In genomic region chr11:47185305-47186075, GRCh38 we compare ENCODE assay signal across 8 cellular contexts. TPM values are rescaled to one million over a fixed set of nuclear protein-coding genes. Genes with fewer than 3 reads are reported as not detected.
A peak's percentile ranks its signal among the peaks of the same experiment; 100 is the strongest.
DNase-seq lines count a peak whose midpoint lies in the region; ATAC-seq and TF ChIP-seq lines count a peak whose summit lies in the region.

No MANE protein-coding gene starts in this region.

- ATAC-seq in HG02759 (IDR thresholded peaks at IDR 0.05; ENCODE audit: unreplicated experiment): peak; percentile 22
- ATAC-seq in HG03095 (IDR thresholded peaks at IDR 0.05; ENCODE audit: unreplicated experiment): no peak
- ATAC-seq in GM21447 (IDR thresholded peaks at IDR 0.05; ENCODE audit: unreplicated experiment): no peak

- H3K36me3 ChIP-seq in BLaER1 treated with 17β-estradiol and CSF1 and Interleukin-3, amounts not matched to agents 10 nM and 100 nM: peaks cover 0 to 18% (median 7%) of the 10 kb centered on the region in 11 experiments; a peak in 11 of 22 replicates
- no peaks in the 10 kb centered on the region for H3K36me3 ChIP-seq in neural cell (ENCODE audit: insufficient read depth, low read length)

- H3K79me2 ChIP-seq in neural cell (replicated peaks; ENCODE audit: insufficient read depth, low read length): no peaks in the 10 kb centered on the region

- peak overlapping the region; percentile 74 to 91 (median 85) for H3K9ac ChIP-seq in BLaER1 treated with 17β-estradiol and CSF1 and Interleukin-3, amounts not matched to agents 10 nM and 100 nM
- H3K9ac ChIP-seq in neural cell (ENCODE audit: low read length): no peak overlapping the region

- H3K4me1 ChIP-seq in BLaER1 treated with 17β-estradiol and CSF1 and Interleukin-3, amounts not matched to agents 10 nM and 100 nM: peaks cover 33 to 64% (median 53%) of the 10 kb centered on the region in 10 experiments

- TF ChIP-seq EP300 in neural cell (conservative IDR thresholded peaks at IDR 0.05; ENCODE audit: poor library complexity, severe bottlenecking): no peak

- H2AFZ ChIP-seq in neural cell (ENCODE audit: low read depth, low read length): no peak overlapping the region

- no peaks in the 10 kb centered on the region for H3F3A ChIP-seq in neural cell (ENCODE audit: insufficient read depth, low read length, poor library complexity, severe bottlenecking)

- H3K9me2 ChIP-seq in neural cell (ENCODE audit: insufficient read depth, low read length): no peaks in the 10 kb centered on the region

- no peaks in the 10 kb centered on the region for H3K9me3 ChIP-seq in BLaER1 treated with 17β-estradiol and CSF1 and Interleukin-3, amounts not matched to agents 10 nM and 100 nM (replicated peaks in 1 of 11)
- no peaks in the 10 kb centered on the region for H3K9me3 ChIP-seq in neural cell (ENCODE audit: low read length)

- no peak for TF ChIP-seq RAD21 in neural cell (conservative IDR thresholded peaks at IDR 0.05)

- H3K27ac ChIP-seq in BLaER1 treated with 17β-estradiol and CSF1 and Interleukin-3, amounts not matched to agents 10 nM and 100 nM: peak overlapping the region; percentile 9 to 84 (median 80); a peak in 21 of 22 replicates
- no peak overlapping the region for H3K27ac ChIP-seq in neural cell (ENCODE audit: low read length)

- TF ChIP-seq CTCF in WI38 (IDR thresholded peaks at IDR 0.05; ENCODE audit: low read depth, low read length): no peak
- no peak for TF ChIP-seq CTCF in neural cell (IDR thresholded peaks at IDR 0.05; ENCODE audit: poor library complexity, severe bottlenecking)

- DNase-seq in fibroblast of peridontal ligament (ENCODE audit: extremely low read depth) (peak; percentile 56), UCSD-AML1 (lab: John Stamatoyannopoulos, UW; ENCODE audit: unreplicated experiment) (no peak)

- peaks cover 0 to 7% (median 0%) of the 10 kb centered on the region in 11 experiments; a peak in 3 of 22 replicates for H3K27me3 ChIP-seq in BLaER1 treated with 17β-estradiol and CSF1 and Interleukin-3, amounts not matched to agents 10 nM and 100 nM
- peaks cover 50% of the 10 kb centered on the region for H3K27me3 ChIP-seq in neural cell (ENCODE audit: insufficient read depth, low read depth, low read length)

- peaks cover 0 to 22% (median 0%) of the 10 kb centered on the region in 11 experiments; a peak in 7 of 22 replicates for H4K20me1 ChIP-seq in BLaER1 treated with 17β-estradiol and CSF1 and Interleukin-3, amounts not matched to agents 10 nM and 100 nM
- H4K20me1 ChIP-seq in neural cell (ENCODE audit: insufficient read depth): no peaks in the 10 kb centered on the region

- H3K4me3 ChIP-seq in BLaER1 treated with 17β-estradiol and CSF1 and Interleukin-3, amounts not matched to agents 10 nM and 100 nM: peak overlapping the region; percentile 64 to 83 (median 76)
- H3K4me3 ChIP-seq in WI38 (ENCODE audit: low read depth, low read length) (peak overlapping the region; percentile 69), neural cell (ENCODE audit: low read length) (peak overlapping the region; percentile 45)

- peak overlapping the region; percentile 80 to 100 (median 97) for H3K4me2 ChIP-seq in BLaER1 treated with 17β-estradiol and CSF1 and Interleukin-3, amounts not matched to agents 10 nM and 100 nM
- no peak overlapping the region for H3K4me2 ChIP-seq in neural cell (ENCODE audit: low read length)

TF ChIP-seq in neural cell, 6 proteins besides CTCF, POLR2A, EP300 and RAD21:
- TF ChIP-seq EZH2 (IDR thresholded peaks at IDR 0.05; ENCODE audit: borderline replicate concordance, insufficient read depth, low read length, poor library complexity, severe bottlenecking) (no peak), TAF1 (IDR thresholded peaks at IDR 0.05; ENCODE audit: low read depth) (no peak), MXI1 (conservative IDR thresholded peaks at IDR 0.05; ENCODE audit: poor library complexity, severe bottlenecking) (no peak), SMC3 (conservative IDR thresholded peaks at IDR 0.05; ENCODE audit: poor library complexity) (no peak), POLR2AphosphoS5 (IDR thresholded peaks at IDR 0.05) (no peak)
- TF ChIP-seq, protein P1, sequence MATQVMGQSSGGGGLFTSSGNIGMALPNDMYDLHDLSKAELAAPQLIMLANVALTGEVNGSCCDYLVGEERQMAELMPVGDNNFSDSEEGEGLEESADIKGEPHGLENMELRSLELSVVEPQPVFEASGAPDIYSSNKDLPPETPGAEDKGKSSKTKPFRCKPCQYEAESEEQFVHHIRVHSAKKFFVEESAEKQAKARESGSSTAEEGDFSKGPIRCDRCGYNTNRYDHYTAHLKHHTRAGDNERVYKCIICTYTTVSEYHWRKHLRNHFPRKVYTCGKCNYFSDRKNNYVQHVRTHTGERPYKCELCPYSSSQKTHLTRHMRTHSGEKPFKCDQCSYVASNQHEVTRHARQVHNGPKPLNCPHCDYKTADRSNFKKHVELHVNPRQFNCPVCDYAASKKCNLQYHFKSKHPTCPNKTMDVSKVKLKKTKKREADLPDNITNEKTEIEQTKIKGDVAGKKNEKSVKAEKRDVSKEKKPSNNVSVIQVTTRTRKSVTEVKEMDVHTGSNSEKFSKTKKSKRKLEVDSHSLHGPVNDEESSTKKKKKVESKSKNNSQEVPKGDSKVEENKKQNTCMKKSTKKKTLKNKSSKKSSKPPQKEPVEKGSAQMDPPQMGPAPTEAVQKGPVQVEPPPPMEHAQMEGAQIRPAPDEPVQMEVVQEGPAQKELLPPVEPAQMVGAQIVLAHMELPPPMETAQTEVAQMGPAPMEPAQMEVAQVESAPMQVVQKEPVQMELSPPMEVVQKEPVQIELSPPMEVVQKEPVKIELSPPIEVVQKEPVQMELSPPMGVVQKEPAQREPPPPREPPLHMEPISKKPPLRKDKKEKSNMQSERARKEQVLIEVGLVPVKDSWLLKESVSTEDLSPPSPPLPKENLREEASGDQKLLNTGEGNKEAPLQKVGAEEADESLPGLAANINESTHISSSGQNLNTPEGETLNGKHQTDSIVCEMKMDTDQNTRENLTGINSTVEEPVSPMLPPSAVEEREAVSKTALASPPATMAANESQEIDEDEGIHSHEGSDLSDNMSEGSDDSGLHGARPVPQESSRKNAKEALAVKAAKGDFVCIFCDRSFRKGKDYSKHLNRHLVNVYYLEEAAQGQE (IDR thresholded peaks at IDR 0.05; ENCODE audit: borderline replicate concordance): no peak

RNA-seq across cellular contexts. Expression of gene PACSIN3, which starts 0.7 kb away (rescaled TPM):
- polyA plus RNA-seq in neural cell: not detected in 2 replicates
- polyA minus RNA-seq in neural cell: not detected in 2 replicates

RNA-seq across cellular contexts. Expression of gene ARFGAP2, which starts 8.8 kb away (rescaled TPM):
- 213 and 286 TPM in 2 replicates for polyA plus RNA-seq in neural cell
- 213 and 214 TPM in 2 replicates for polyA minus RNA-seq in neural cell

RNA-seq across cellular contexts. Expression of gene DDB2, which starts 29.3 kb away (rescaled TPM):
- polyA plus RNA-seq in neural cell: 9.8 and 13.0 TPM in 2 replicates
- 3.4 and 4.9 TPM in 2 replicates for polyA minus RNA-seq in neural cell
